Comparison of ENCODE assay signal across 1 cellular context in the genomic region with DNA sequence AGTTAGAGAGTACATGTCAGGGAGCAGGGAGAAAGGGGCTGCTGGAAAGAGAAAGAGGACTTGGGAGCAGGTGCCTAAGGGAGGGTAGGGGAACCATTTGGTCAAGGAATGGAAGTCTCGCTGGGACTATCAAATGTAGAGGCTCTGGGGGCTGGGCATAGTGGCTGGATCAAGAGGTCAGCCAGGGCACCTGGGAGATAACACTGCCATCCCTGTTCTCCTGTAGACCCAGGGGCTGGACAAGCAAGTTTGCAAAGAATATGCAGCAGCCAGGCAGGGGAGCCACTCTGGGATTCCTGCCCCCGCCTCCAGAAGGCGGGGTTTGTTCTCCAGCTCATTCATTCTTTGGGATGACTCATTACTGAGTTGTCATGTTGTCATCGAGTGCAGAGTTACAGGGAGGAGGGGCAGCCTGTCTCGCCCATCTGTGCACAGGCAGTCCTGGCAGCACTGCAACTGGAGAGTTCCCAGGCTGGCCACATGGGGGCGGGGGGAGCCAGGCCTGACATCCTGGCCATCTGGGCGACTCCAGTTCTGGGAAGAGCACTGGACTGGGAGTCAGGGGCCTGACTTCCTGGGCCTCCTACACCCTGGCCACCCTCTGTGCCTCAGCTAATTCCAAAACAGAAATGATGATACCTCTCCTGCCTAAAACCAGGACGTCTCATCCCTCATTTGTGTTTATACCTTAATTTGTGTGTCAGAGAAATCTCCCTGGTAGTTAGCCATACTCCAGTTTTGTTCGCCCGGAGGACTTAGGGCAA.
TF ChIP-seq lines count a peak whose summit lies in the region.

No MANE protein-coding gene starts in this region.

TF ChIP-seq in K562, 482 proteins besides CTCF, POLR2A, EP300 and RAD21 (continued from another document and continues in another):
- TF ChIP-seq, protein P1, sequence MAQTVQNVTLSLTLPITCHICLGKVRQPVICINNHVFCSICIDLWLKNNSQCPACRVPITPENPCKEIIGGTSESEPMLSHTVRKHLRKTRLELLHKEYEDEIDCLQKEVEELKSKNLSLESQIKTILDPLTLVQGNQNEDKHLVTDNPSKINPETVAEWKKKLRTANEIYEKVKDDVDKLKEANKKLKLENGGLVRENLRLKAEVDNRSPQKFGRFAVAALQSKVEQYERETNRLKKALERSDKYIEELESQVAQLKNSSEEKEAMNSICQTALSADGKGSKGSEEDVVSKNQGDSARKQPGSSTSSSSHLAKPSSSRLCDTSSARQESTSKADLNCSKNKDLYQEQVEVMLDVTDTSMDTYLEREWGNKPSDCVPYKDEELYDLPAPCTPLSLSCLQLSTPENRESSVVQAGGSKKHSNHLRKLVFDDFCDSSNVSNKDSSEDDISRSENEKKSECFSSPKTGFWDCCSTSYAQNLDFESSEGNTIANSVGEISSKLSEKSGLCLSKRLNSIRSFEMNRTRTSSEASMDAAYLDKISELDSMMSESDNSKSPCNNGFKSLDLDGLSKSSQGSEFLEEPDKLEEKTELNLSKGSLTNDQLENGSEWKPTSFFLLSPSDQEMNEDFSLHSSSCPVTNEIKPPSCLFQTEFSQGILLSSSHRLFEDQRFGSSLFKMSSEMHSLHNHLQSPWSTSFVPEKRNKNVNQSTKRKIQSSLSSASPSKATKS (CRISPR knock-in tag; IDR thresholded peaks at IDR 0.05) = no peak
- TF ChIP-seq CHD7 (IDR thresholded peaks at IDR 0.05; ENCODE audit: low read depth, low read length) = no peak
- TF ChIP-seq ZNF780A (CRISPR knock-in tag; IDR thresholded peaks at IDR 0.05) = no peak
- TF ChIP-seq SMARCB1 (IDR thresholded peaks at IDR 0.05; ENCODE audit: insufficient read length, low read depth) = no peak
- no peak for TF ChIP-seq ZNF282 (CRISPR knock-in tag; IDR thresholded peaks at IDR 0.05)
- no peak for TF ChIP-seq NR3C1 (CRISPR knock-in tag; IDR thresholded peaks at IDR 0.05)
- no peak for TF ChIP-seq POLR3G (IDR thresholded peaks at IDR 0.05; ENCODE audit: extremely low read depth, insufficient read length, insufficient replicate concordance)
- TF ChIP-seq NRF1 (conservative IDR thresholded peaks at IDR 0.05 in 1 of 2, IDR thresholded peaks at IDR 0.05 in 1 of 2) = peak; percentile 54 to 58
- no peak for TF ChIP-seq UBTF (IDR thresholded peaks at IDR 0.05; ENCODE audit: borderline replicate concordance in 1 of 2, low read depth in 2 of 2, low read length in 2 of 2)
- TF ChIP-seq HNRNPLL (IDR thresholded peaks at IDR 0.05; ENCODE audit: low read depth, low read length, poor library complexity, severe bottlenecking) = no peak
- no peak for TF ChIP-seq NFYB (IDR thresholded peaks at IDR 0.05; ENCODE audit: extremely low read depth, insufficient read length)
- TF ChIP-seq, protein P2, sequence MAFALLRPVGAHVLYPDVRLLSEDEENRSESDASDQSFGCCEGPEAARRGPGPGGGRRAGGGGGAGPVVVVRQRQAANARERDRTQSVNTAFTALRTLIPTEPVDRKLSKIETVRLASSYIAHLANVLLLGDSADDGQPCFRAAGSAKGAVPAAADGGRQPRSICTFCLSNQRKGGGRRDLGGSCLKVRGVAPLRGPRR (CRISPR knock-in tag; IDR thresholded peaks at IDR 0.05) = no peak
- TF ChIP-seq CUX1 (CRISPR knock-in tag; IDR thresholded peaks at IDR 0.05) = no peak
- TF ChIP-seq IRF9 (tag; IDR thresholded peaks at IDR 0.05) = no peak
- TF ChIP-seq TGIF2 (CRISPR knock-in tag; IDR thresholded peaks at IDR 0.05) = no peak; the same call in 1 of the 2 replicates
- no peak for TF ChIP-seq ZNF133 (CRISPR knock-in tag; IDR thresholded peaks at IDR 0.05)
- TF ChIP-seq, protein P3, sequence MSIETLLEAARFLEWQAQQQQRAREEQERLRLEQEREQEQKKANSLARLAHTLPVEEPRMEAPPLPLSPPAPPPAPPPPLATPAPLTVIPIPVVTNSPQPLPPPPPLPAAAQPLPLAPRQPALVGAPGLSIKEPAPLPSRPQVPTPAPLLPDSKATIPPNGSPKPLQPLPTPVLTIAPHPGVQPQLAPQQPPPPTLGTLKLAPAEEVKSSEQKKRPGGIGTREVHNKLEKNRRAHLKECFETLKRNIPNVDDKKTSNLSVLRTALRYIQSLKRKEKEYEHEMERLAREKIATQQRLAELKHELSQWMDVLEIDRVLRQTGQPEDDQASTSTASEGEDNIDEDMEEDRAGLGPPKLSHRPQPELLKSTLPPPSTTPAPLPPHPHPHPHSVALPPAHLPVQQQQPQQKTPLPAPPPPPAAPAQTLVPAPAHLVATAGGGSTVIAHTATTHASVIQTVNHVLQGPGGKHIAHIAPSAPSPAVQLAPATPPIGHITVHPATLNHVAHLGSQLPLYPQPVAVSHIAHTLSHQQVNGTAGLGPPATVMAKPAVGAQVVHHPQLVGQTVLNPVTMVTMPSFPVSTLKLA (conservative IDR thresholded peaks at IDR 0.05) = peak in 1 of 2 experiments; percentile 67; a peak in 3 of 4 replicates
